Comparison of ENCODE assay signal across 9 cellular contexts in genomic region chr16:20674684-20675487, GRCh38. TPM values are rescaled to one million over a fixed set of nuclear protein-coding genes. Genes with fewer than 3 reads are reported as not detected.
A peak's percentile ranks its signal among the peaks of the same experiment; 100 is the strongest.
DNase-seq lines count a peak whose midpoint lies in the region; ATAC-seq lines count a peak whose summit lies in the region.
"Had no signal": no experiment of that assay in that cellular context is flagged by ENCODE, and none has a peak within 500 bp of the region (broad histone marks: within the 10 kb centered on the region; RNA-seq: fewer than 3 reads in every experiment).

No MANE protein-coding gene starts in this region.

- H3K9ac ChIP-seq in mesendoderm (ENCODE audit: low read length) = no peak overlapping the region

- H3K9me3 ChIP-seq in aorta (ENCODE audit: control insufficient read depth, low read length) (no peaks in the 10 kb centered on the region), MG63 (no peaks in the 10 kb centered on the region)

- H2BK5ac ChIP-seq in mesendoderm (ENCODE audit: low read length) = no peak overlapping the region

- H3K4me1 Mint-ChIP-seq in central memory CD8-positive, alpha-beta T cell = peaks cover 25% of the 10 kb centered on the region

- peak overlapping the region; percentile 18 to 39 for H3K27ac Mint-ChIP-seq in activated naive CD4-positive, alpha-beta T cell treated with anti-CD3 and anti-CD28 coated beads, Interleukin-2, amount 50 U/mL, for 72 hours
- no peak overlapping the region for H3K27ac Mint-ChIP-seq in central memory CD8-positive, alpha-beta T cell (ENCODE audit: low read depth)

- no peak overlapping the region for H2BK120ac ChIP-seq in mesendoderm (ENCODE audit: low read depth, low read length)

- H3K36me3 Mint-ChIP-seq in activated naive CD4-positive, alpha-beta T cell treated with anti-CD3 and anti-CD28 coated beads, Interleukin-2, amount 50 U/mL, for 72 hours = no peaks in the 10 kb centered on the region
- H3K36me3 Mint-ChIP-seq in central memory CD8-positive, alpha-beta T cell (ENCODE audit: insufficient read depth) = peaks cover 4% of the 10 kb centered on the region

- no peaks in the 10 kb centered on the region for H3K27me3 Mint-ChIP-seq in central memory CD8-positive, alpha-beta T cell

- H3K27ac ChIP-seq in mesendoderm (ENCODE audit: low read depth, low read length) (no peak overlapping the region), aorta (ENCODE audit: low read depth in 1 of 2, low read length in 2 of 2) (peak overlapping the region in 1 of 2 donors; percentile 28)

- no CpG with 5 or more reads among the region's 19 CpGs for WGBS in mesendoderm (ENCODE audit: extremely low coverage, insufficient coverage, low lambda C conversion rate)
- WGBS in aorta, 2 donors = 60 to 64% methylated on average over 19 of the region's 19 CpGs

- no peak overlapping the region for H3K4me2 ChIP-seq in mesendoderm (ENCODE audit: low read length)

- peak overlapping the region; percentile 52 for H3K56ac ChIP-seq in mesendoderm (ENCODE audit: low read length)

- no peak overlapping the region for H4K5ac ChIP-seq in mesendoderm (ENCODE audit: low read length)

- H3K79me2 ChIP-seq in mesendoderm (ENCODE audit: control insufficient read depth, insufficient read depth, low read length) = no peaks in the 10 kb centered on the region

- H3K27me3 ChIP-seq in mesendoderm (ENCODE audit: insufficient read depth, low read length, poor library complexity) (no peaks in the 10 kb centered on the region), aorta (ENCODE audit: control insufficient read depth in 1 of 2, insufficient read depth in 2 of 2, low read length in 1 of 2) (no peaks in the 10 kb centered on the region), MG63 (peaks cover 6% of the 10 kb centered on the region; the same call in 1 of the 2 replicates)

- peak overlapping the region; percentile 83 for H3K4me3 Mint-ChIP-seq in central memory CD8-positive, alpha-beta T cell

- no peaks in the 10 kb centered on the region for H3K9me3 Mint-ChIP-seq in activated naive CD4-positive, alpha-beta T cell treated with anti-CD3 and anti-CD28 coated beads, Interleukin-2, amount 50 U/mL, for 72 hours
- no peaks in the 10 kb centered on the region for H3K9me3 Mint-ChIP-seq in central memory CD8-positive, alpha-beta T cell

- no peak for DNase-seq in activated naive CD4-positive, alpha-beta T cell treated with anti-CD3 and anti-CD28 coated beads, Interleukin-2, amount 50 U/mL, for 72 hours (ENCODE audit: low spot score in 2 of 2)
- no peak for DNase-seq in activated naive CD4-positive, alpha-beta T cell treated with Interleukin-2 at 50 U/mL for 16 hours
- DNase-seq in central memory CD8-positive, alpha-beta T cell (ENCODE audit: low spot score in 2 of 2) = no peak
- peak; percentile 50 for DNase-seq in mesendoderm
- DNase-seq in aorta = peak in 1 of 2 donors; percentile 72
- no peak for DNase-seq in NCI-H748 (lab: John Stamatoyannopoulos, UW; ENCODE audit: unreplicated experiment)
- no peak for DNase-seq in hippocampal formation (lab: John Stamatoyannopoulos, UW)
- no peak for DNase-seq in MG63

- H3K79me1 ChIP-seq in mesendoderm (ENCODE audit: low read length) = no peaks in the 10 kb centered on the region

- peaks cover 14% of the 10 kb centered on the region for H3K4me1 ChIP-seq in mesendoderm (ENCODE audit: control insufficient read depth, low read depth, low read length)
- H3K4me1 ChIP-seq in aorta (ENCODE audit: control insufficient read depth in 1 of 2, insufficient read depth in 2 of 2, low read length in 2 of 2) = peaks cover 0 to 3% of the 10 kb centered on the region in 2 donors

- H3K18ac ChIP-seq in mesendoderm (ENCODE audit: low read length) = no peak overlapping the region

- no peak overlapping the region for H4K8ac ChIP-seq in mesendoderm (ENCODE audit: low read depth, low read length)

- H3K36me3 ChIP-seq in mesendoderm (ENCODE audit: control insufficient read depth, insufficient read depth, low read length) = no peaks in the 10 kb centered on the region
- H3K36me3 ChIP-seq in aorta (ENCODE audit: control insufficient read depth in 1 of 2, insufficient read depth in 2 of 2, low read length in 1 of 2) = no peaks in the 10 kb centered on the region
- no peaks in the 10 kb centered on the region for H3K36me3 ChIP-seq in MG63

- no peak overlapping the region for H2BK15ac ChIP-seq in mesendoderm (replicated peaks; ENCODE audit: low read depth)

- H3K4me3 ChIP-seq in mesendoderm (ENCODE audit: low read length) (no peak overlapping the region), aorta (ENCODE audit: low read length in 2 of 2) (no peak overlapping the region), MG63 (no peak overlapping the region)

- no peak overlapping the region for H2AK5ac ChIP-seq in mesendoderm (ENCODE audit: low read length)

- H3K23ac ChIP-seq in mesendoderm (ENCODE audit: low read length) = no peak overlapping the region

- intact Hi-C loops in aorta (cut with DNase I) = loop anchor here in 1 of 2 donors (2.0 kb wide), 1 partner anchor 60 kb away; no protein-coding TSS in a partner anchor

- no peak overlapping the region for H3K4ac ChIP-seq in mesendoderm (ENCODE audit: low read depth, low read length)

- peak in 1 of 2 donors; percentile 16 for ATAC-seq in activated naive CD4-positive, alpha-beta T cell treated with anti-CD3 and anti-CD28 coated beads, Interleukin-2, amount 50 U/mL, for 72 hours
- no peak for ATAC-seq in central memory CD8-positive, alpha-beta T cell (replicated peaks; ENCODE audit: extremely low read depth, poor library complexity, severe bottlenecking)
- peak; percentile 49 for ATAC-seq in aorta (ENCODE audit: low FRiP score)

RNA-seq across cellular contexts. Expression of gene ACSM1, which starts 22.6 kb away (rescaled TPM):
- under 1 TPM; 0.31 to 0.55 TPM for total RNA-seq in activated naive CD4-positive, alpha-beta T cell treated with anti-CD3 and anti-CD28 coated beads, Interleukin-2, amount 50 U/mL, for 72 hours
- polyA plus RNA-seq in mesendoderm (2013, experiment 1 of 2) = 0.03 TPM
- 0.10 TPM for polyA plus RNA-seq in mesendoderm (2013, experiment 2 of 2)
- under 1 TPM; 0.42 to 0.63 TPM for total RNA-seq in aorta
- under 1 TPM in 1 of 2 donors, not detected in 1; 0.64 TPM for polyA plus RNA-seq in aorta
- not detected in 2 replicates for total RNA-seq in MG63 (2014; rRNA removed; shearing (Covaris generic); ENCODE audit: low replicate concordance)
- total RNA-seq: T-helper 1 cell treated with Interleukin-12 subunit alpha and Interleukin-12 subunit beta and Interleukin-4 antibody, amounts not matched to agents 30 ng/mL and 1 ng/mL, for 36 hours had no signal
